Comparison of ENCODE assay signal across 10 cellular contexts in genomic region chr11:30282289-30282631, GRCh38. TPM values are rescaled to one million over a fixed set of nuclear protein-coding genes. Genes with fewer than 3 reads are reported as not detected.
DNase-seq lines count a peak whose midpoint lies in the region; ATAC-seq lines count a peak whose summit lies in the region.
"Had no signal": no experiment of that assay in that cellular context is flagged by ENCODE, and none has a peak within 500 bp of the region (broad histone marks: within the 10 kb centered on the region; RNA-seq: fewer than 3 reads in every experiment).

No MANE protein-coding gene starts in this region.

- no peaks in the 10 kb centered on the region for H3K9me3 Mint-ChIP-seq in effector memory CD8-positive, alpha-beta T cell

- H2AFZ ChIP-seq in mesenchymal stem cell (ENCODE audit: low read depth, low read length), result no peak overlapping the region
- H2AFZ ChIP-seq: parathyroid adenoma had no signal

- H3K27me3 ChIP-seq in mesenchymal stem cell (ENCODE audit: control insufficient read depth in 1 of 2, insufficient read depth in 1 of 2, low read length in 2 of 2), result no peaks in the 10 kb centered on the region

- H4K8ac ChIP-seq in mesenchymal stem cell (ENCODE audit: low read length), result no peak overlapping the region

- no peaks in the 10 kb centered on the region for H3K9me3 ChIP-seq in mesenchymal stem cell (ENCODE audit: control insufficient read depth, low read length)
- H3K9me3 ChIP-seq: SK-N-SH had no signal

- H3K27ac ChIP-seq in mesenchymal stem cell (ENCODE audit: low read length, poor library complexity, severe bottlenecking), result no peak overlapping the region
- H3K27ac ChIP-seq: parathyroid adenoma had no signal

- no peaks in the 10 kb centered on the region for H3K79me1 ChIP-seq in mesenchymal stem cell (replicated peaks; ENCODE audit: low read length, poor library complexity, severe bottlenecking)

- H3K18ac ChIP-seq in mesenchymal stem cell (ENCODE audit: low read depth in 1 of 2, low read length in 2 of 2), result no peak overlapping the region

- H3K4me3 Mint-ChIP-seq in effector memory CD8-positive, alpha-beta T cell, result peak overlapping the region; percentile 73 to 77

- H2BK12ac ChIP-seq in mesenchymal stem cell (ENCODE audit: low read length in 2 of 2), result no peak overlapping the region

- no peak overlapping the region for H2BK15ac ChIP-seq in mesenchymal stem cell (ENCODE audit: low read depth, poor library complexity, severe bottlenecking)

- no peaks in the 10 kb centered on the region for H3K27me3 Mint-ChIP-seq in effector memory CD8-positive, alpha-beta T cell

- no peak overlapping the region for H4K91ac ChIP-seq in mesenchymal stem cell (ENCODE audit: low read length)

- H3K4me1 Mint-ChIP-seq in effector memory CD8-positive, alpha-beta T cell (ENCODE audit: low read depth in 2 of 2), result peaks cover 23 to 24% of the 10 kb centered on the region in 2 donors

- peak overlapping the region; percentile 84 to 85 for H3K27ac Mint-ChIP-seq in effector memory CD8-positive, alpha-beta T cell

- H2BK5ac ChIP-seq in mesenchymal stem cell (ENCODE audit: low read depth, low read length, poor library complexity, severe bottlenecking), result no peak overlapping the region

- ATAC-seq in GM18519 (IDR thresholded peaks at IDR 0.05; ENCODE audit: low FRiP score, unreplicated experiment) (peak; percentile 50), GM21526 (IDR thresholded peaks at IDR 0.05; ENCODE audit: low FRiP score, unreplicated experiment) (peak; percentile 57), HG03457 (IDR thresholded peaks at IDR 0.05; ENCODE audit: unreplicated experiment) (peak; percentile 90)
- peak; percentile 85 for ATAC-seq in effector memory CD8-positive, alpha-beta T cell (replicated peaks)

- WGBS in mesenchymal stem cell, result 90% methylated on average over 3 of the region's 3 CpGs

- no peak overlapping the region for H3K9ac ChIP-seq in mesenchymal stem cell (ENCODE audit: low read length)
- H3K9ac ChIP-seq: parathyroid adenoma, SK-N-SH had no signal

- peak in 2 of 3 experiments; percentile 8 to 24 for DNase-seq in effector memory CD8-positive, alpha-beta T cell
- no peak for DNase-seq in mesenchymal stem cell
- no peak for DNase-seq in occipital lobe (lab: John Stamatoyannopoulos, UW)
- no peak for DNase-seq in NCI-H524 (lab: John Stamatoyannopoulos, UW)
- no peak for DNase-seq in ureter (ENCODE audit: low spot score)
- DNase-seq: SK-N-SH had no signal

- no peak overlapping the region for H2BK120ac ChIP-seq in mesenchymal stem cell (ENCODE audit: low read depth, low read length)

- no peak overlapping the region for H3K4me2 ChIP-seq in mesenchymal stem cell (ENCODE audit: low read length, poor library complexity, severe bottlenecking)
- H3K4me2 ChIP-seq: SK-N-SH had no signal

- H2AK5ac ChIP-seq in mesenchymal stem cell (ENCODE audit: low read length, severe bottlenecking), result no peak overlapping the region

- H3K14ac ChIP-seq in mesenchymal stem cell (ENCODE audit: low read length in 2 of 2), result no peak overlapping the region

- H3K4me3 ChIP-seq in mesenchymal stem cell (ENCODE audit: insufficient read depth in 1 of 2, low read depth in 1 of 2, low read length in 2 of 2), result no peak overlapping the region

- H3K36me3 Mint-ChIP-seq in effector memory CD8-positive, alpha-beta T cell (ENCODE audit: insufficient read depth), result peaks cover 2% of the 10 kb centered on the region

- no peaks in the 10 kb centered on the region for H3K36me3 ChIP-seq in mesenchymal stem cell (ENCODE audit: control insufficient read depth in 1 of 2, insufficient read depth in 2 of 2, low read depth in 1 of 2, low read length in 2 of 2)

- H3K23ac ChIP-seq in mesenchymal stem cell (ENCODE audit: low read length in 2 of 2), result no peak overlapping the region

- no peak overlapping the region for H3K4ac ChIP-seq in mesenchymal stem cell (ENCODE audit: low read depth in 1 of 2, low read length in 2 of 2)

- no peaks in the 10 kb centered on the region for H3K4me1 ChIP-seq in mesenchymal stem cell (ENCODE audit: control insufficient read depth, insufficient read depth, low read depth, low read length)
- H3K4me1 ChIP-seq: parathyroid adenoma had no signal

RNA-seq across cellular contexts. Expression of gene ARL14EP, which starts 40.6 kb away (rescaled TPM):
- polyA plus RNA-seq in mesenchymal stem cell (2013, experiment 1 of 2), result 21.1 TPM
- 20.1 TPM for polyA plus RNA-seq in mesenchymal stem cell (2013, experiment 2 of 2)
- total RNA-seq in occipital lobe (68.8 TPM), ureter (37.6 TPM)

RNA-seq across cellular contexts. Expression of gene FSHB, which starts 51.4 kb away (rescaled TPM):
- not detected for polyA plus RNA-seq in mesenchymal stem cell (2013, experiment 1 of 2)
- polyA plus RNA-seq in mesenchymal stem cell (2013, experiment 2 of 2), result not detected
- total RNA-seq in occipital lobe (not detected), ureter (not detected)
- polyA plus RNA-seq: SK-N-SH had no signal

Comparison
In these comparisons a context has a peak if more than half of its experiments do, and no peak if none do; other contexts are left out.
1. DNase-seq: peak in effector memory CD8-positive, alpha-beta T cell (2 of 3); none in mesenchymal stem cell (single experiment), occipital lobe (single experiment), NCI-H524 (0 of 2) and ureter (single experiment).
2. Peak in every context shown above with its lines, with median percentiles within 50 percentile points of each other: ATAC-seq.